8 cellular contexts compared by ENCODE assay signal in the genomic region with DNA sequence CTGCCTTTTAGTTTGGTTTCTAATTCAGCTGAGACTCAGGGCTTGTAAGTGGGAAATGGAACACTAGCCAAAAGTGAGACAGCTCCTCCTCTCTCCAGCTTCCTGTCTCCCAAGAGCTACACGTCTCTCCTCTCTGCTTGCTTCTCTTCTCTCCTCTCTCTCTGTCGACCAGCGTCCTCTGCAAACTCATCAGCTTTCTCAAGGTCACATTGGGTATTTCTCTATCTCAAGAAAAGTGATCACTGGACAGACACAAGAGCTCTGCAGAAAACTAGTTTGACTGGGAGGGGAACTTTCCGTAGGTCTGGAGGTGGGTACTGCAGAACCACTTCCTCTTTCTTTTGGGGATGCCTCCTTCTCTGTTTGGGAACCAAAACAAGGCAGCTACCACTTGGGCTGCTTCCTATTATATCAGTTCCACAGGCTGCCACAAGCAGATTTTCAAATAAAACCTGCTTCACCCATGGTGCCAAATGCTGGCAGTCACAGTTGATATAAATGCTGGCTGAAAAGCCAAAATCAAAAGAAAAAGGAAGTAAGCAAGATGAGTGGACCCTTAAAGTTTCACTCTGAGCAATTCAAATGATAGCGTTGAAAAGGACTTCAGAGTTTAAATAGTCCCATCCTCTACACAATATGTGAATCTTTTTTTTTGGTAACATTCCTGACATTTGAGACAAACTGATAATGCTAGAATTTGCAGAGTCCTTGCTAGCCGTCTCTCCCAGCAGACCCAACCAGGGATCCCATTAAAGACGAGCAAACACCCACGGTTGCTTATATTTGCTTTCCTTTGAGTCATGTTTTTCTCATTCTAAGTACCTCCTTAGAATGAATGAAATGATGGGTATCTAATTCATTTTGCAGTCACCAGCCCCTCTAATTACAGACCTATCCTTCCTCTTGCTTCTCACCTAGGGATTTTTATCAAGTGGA. TPM values are rescaled to one million over a fixed set of nuclear protein-coding genes. Genes with fewer than 3 reads are reported as not detected.
A peak's percentile ranks its signal among the peaks of the same experiment; 100 is the strongest.
DNase-seq lines count a peak whose midpoint lies in the region; ATAC-seq and TF ChIP-seq lines count a peak whose summit lies in the region.

No MANE protein-coding gene starts in this region.

- intact Hi-C loops in heart right ventricle (cut with DNase I): loop anchor here in 4 of 10 donors (10.0 kb wide), 3 partner anchors 63 to 87 kb away; partner anchors contain the start of gene CMTM6 (in 3 of the 4)

- H3K27me3 ChIP-seq in CD4-positive, CD25-positive, alpha-beta regulatory T cell (ENCODE audit: control insufficient read depth, insufficient read depth, low read length): peaks cover 2% of the 10 kb centered on the region
- H3K27me3 ChIP-seq in heart right ventricle: no peaks in the 10 kb centered on the region

- DNase-seq in CD4-positive, CD25-positive, alpha-beta regulatory T cell: peak in 1 of 3 donors; percentile 40
- no peak for DNase-seq in T-helper 17 cell
- peak in 1 of 2 donors; percentile 34 for DNase-seq in heart right ventricle
- DNase-seq in type B pancreatic cell (ENCODE audit: extremely low spot score, unreplicated experiment): no peak
- no peak for DNase-seq in NCI-H2107 (lab: John Stamatoyannopoulos, UW)
- no peak for DNase-seq in NCI-H1048 (lab: John Stamatoyannopoulos, UW)

- H3K27ac Mint-ChIP-seq in CD4-positive, CD25-positive, alpha-beta regulatory T cell: no peak overlapping the region
- H3K27ac Mint-ChIP-seq in T-helper 17 cell (no peak overlapping the region), type B pancreatic cell (peak overlapping the region; percentile 25)

- peaks cover 3% of the 10 kb centered on the region for H3K36me3 Mint-ChIP-seq in CD4-positive, CD25-positive, alpha-beta regulatory T cell
- H3K36me3 Mint-ChIP-seq in T-helper 17 cell (ENCODE audit: low read depth): no peaks in the 10 kb centered on the region
- no peaks in the 10 kb centered on the region for H3K36me3 Mint-ChIP-seq in type B pancreatic cell

- WGBS in heart right ventricle, 2 donors: 16 to 22% methylated on average over 8 of the region's 8 CpGs

- peaks cover 8% of the 10 kb centered on the region for H3K4me1 ChIP-seq in CD4-positive, CD25-positive, alpha-beta regulatory T cell (ENCODE audit: control insufficient read depth, insufficient read depth, low read length, poor library complexity, severe bottlenecking)
- H3K4me1 ChIP-seq in heart right ventricle: peaks cover 0 to 43% (median 21%) of the 10 kb centered on the region in 9 donors

- peaks cover 6 to 13% (median 9%) of the 10 kb centered on the region in 4 donors for H3K4me1 Mint-ChIP-seq in CD4-positive, CD25-positive, alpha-beta regulatory T cell
- H3K4me1 Mint-ChIP-seq in T-helper 17 cell (peaks cover 5% of the 10 kb centered on the region), type B pancreatic cell (ENCODE audit: unreplicated experiment) (peaks cover 5% of the 10 kb centered on the region)

- no peaks in the 10 kb centered on the region for H3K36me3 ChIP-seq in CD4-positive, CD25-positive, alpha-beta regulatory T cell (ENCODE audit: control insufficient read depth, insufficient read depth, low read length)
- no peaks in the 10 kb centered on the region for H3K36me3 ChIP-seq in heart right ventricle

- peak; percentile 52 to 55 for ATAC-seq in CD4-positive, CD25-positive, alpha-beta regulatory T cell (ENCODE audit: low read depth in 2 of 2)
- ATAC-seq in GM19023 (IDR thresholded peaks at IDR 0.05; ENCODE audit: unreplicated experiment) (peak; percentile 95), HG03103 (IDR thresholded peaks at IDR 0.05; ENCODE audit: low read depth, unreplicated experiment) (peak; percentile 82), T-helper 17 cell (peak; percentile 58), heart right ventricle (peak; percentile 65 to 91 (median 84))

- H3K27me3 Mint-ChIP-seq in CD4-positive, CD25-positive, alpha-beta regulatory T cell: peaks cover 8% of the 10 kb centered on the region
- H3K27me3 Mint-ChIP-seq in T-helper 17 cell: no peaks in the 10 kb centered on the region
- H3K27me3 Mint-ChIP-seq in type B pancreatic cell: no peaks in the 10 kb centered on the region

- H3K4me3 Mint-ChIP-seq in CD4-positive, CD25-positive, alpha-beta regulatory T cell: peak overlapping the region in 3 of 4 donors; percentile 36 to 73 (median 52)
- H3K4me3 Mint-ChIP-seq in T-helper 17 cell: no peak overlapping the region
- peak overlapping the region; percentile 16 for H3K4me3 Mint-ChIP-seq in type B pancreatic cell

- TF ChIP-seq CTCF in heart right ventricle (IDR thresholded peaks at IDR 0.05) (peak in 2 of 9 donors; percentile 6 to 11), type B pancreatic cell (conservative IDR thresholded peaks at IDR 0.05) (no peak)

- H3K9me3 ChIP-seq in CD4-positive, CD25-positive, alpha-beta regulatory T cell (ENCODE audit: control insufficient read depth in 2 of 2, low read length in 2 of 2): no peaks in the 10 kb centered on the region
- no peaks in the 10 kb centered on the region for H3K9me3 ChIP-seq in T-helper 17 cell (ENCODE audit: control insufficient read depth, low read length, poor library complexity, severe bottlenecking)
- peaks cover 0 to 5% (median 0%) of the 10 kb centered on the region in 11 donors for H3K9me3 ChIP-seq in heart right ventricle

- no peaks in the 10 kb centered on the region for H3K9me3 Mint-ChIP-seq in CD4-positive, CD25-positive, alpha-beta regulatory T cell
- H3K9me3 Mint-ChIP-seq in type B pancreatic cell: no peaks in the 10 kb centered on the region

- no peak overlapping the region for H3K27ac ChIP-seq in CD4-positive, CD25-positive, alpha-beta regulatory T cell (ENCODE audit: insufficient read depth, low read length, poor library complexity, severe bottlenecking)
- H3K27ac ChIP-seq in heart right ventricle: peak overlapping the region; percentile 19 to 86 (median 77)

- peak overlapping the region; percentile 59 for H3K4me3 ChIP-seq in CD4-positive, CD25-positive, alpha-beta regulatory T cell (ENCODE audit: low read depth, low read length)
- peak overlapping the region in 8 of 10 donors; percentile 4 to 40 (median 34) for H3K4me3 ChIP-seq in heart right ventricle

RNA-seq across cellular contexts. Expression of gene DYNC1LI1, which starts 7.2 kb away (rescaled TPM):
- total RNA-seq in CD4-positive, CD25-positive, alpha-beta regulatory T cell: 37.2 TPM
- 10 to 100 TPM; 24.8 to 33.3 (median 28.4) TPM for polyA plus RNA-seq in CD4-positive, CD25-positive, alpha-beta regulatory T cell
- total RNA-seq in T-helper 17 cell: 10 to 100 TPM; 24.4 to 30.8 TPM
- 10 to 100 TPM; 42.6 to 69.9 (median 54.0) TPM for total RNA-seq in heart right ventricle
- 10 to 100 TPM; 23.4 to 41.4 TPM for polyA plus RNA-seq in heart right ventricle
- total RNA-seq in type B pancreatic cell (ENCODE audit: low replicate concordance): 23.8 and 35.9 TPM in 2 replicates
